1 cellular context compared by ENCODE assay signal in the genomic region with DNA sequence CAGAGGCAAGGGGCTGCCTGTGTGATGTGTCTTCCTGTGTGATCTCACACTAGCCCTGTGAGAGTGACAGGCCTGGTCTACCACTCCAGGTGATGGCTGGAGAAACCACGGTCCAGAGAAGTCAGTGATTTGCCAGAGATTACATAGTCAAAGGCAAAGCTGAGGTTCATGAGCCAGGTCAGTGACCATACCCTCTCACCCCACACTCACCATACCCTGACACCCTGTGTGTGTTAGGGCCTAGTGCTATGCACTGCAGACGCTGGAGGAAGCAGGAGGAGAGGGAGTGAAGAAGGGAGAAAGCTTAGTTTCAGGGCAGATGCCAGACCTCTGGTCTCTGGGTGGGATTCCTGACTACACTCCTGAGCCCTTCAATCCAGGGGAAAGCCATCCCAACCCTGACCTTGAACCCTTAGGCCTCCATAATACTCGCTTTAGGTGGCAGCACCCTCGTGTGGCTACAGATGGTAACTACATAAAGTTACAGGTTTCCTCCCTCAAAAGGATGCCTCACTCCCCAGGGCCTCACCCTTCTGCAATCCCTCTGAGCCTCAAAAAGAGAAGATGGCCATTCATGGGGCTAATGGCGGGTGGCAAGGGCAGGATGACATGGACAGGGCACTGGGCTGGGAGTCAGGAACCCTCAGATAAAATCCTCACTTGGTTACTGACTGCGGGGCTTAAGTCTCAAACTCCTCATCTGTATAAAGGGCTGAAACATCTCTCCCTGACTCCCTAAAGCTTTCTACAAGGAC.
TF ChIP-seq lines count a peak whose summit lies in the region.

No MANE protein-coding gene starts in this region.

TF ChIP-seq in K562, 482 proteins besides CTCF, POLR2A, EP300 and RAD21 (continued from another document and continues in another):
- TF ChIP-seq RBM34 (IDR thresholded peaks at IDR 0.05; ENCODE audit: borderline replicate concordance, insufficient read depth, low read length) (no peak), ZNF232 (CRISPR knock-in tag; IDR thresholded peaks at IDR 0.05) (peak; percentile 74; the same call in 1 of the 2 replicates), GTF2E2 (tag; IDR thresholded peaks at IDR 0.05) (no peak), ZNF280B (CRISPR knock-in tag; IDR thresholded peaks at IDR 0.05) (no peak), KDM4B (IDR thresholded peaks at IDR 0.05; ENCODE audit: borderline replicate concordance in 2 of 2, low read depth in 1 of 2) (no peak), TAL1 (IDR thresholded peaks at IDR 0.05) (no peak), RB1 (IDR thresholded peaks at IDR 0.05; ENCODE audit: low read depth) (peak; percentile 62; the same call in 1 of the 2 replicates), LCOR (CRISPR knock-in tag; IDR thresholded peaks at IDR 0.05) (no peak; the same call in 1 of the 2 replicates), SP2 (IDR thresholded peaks at IDR 0.05; ENCODE audit: extremely low read depth, low read depth, low read length, poor library complexity, severe bottlenecking) (peak; percentile 6), LARP7 (IDR thresholded peaks at IDR 0.05) (no peak), TFAM (CRISPR knock-in tag; conservative IDR thresholded peaks at IDR 0.05) (no peak), ZNF589 (CRISPR knock-in tag; IDR thresholded peaks at IDR 0.05; ENCODE audit: low read depth) (no peak), REST (CRISPR knock-in tag; IDR thresholded peaks at IDR 0.05; ENCODE audit: low read depth) (no peak; the same call in 1 of the 2 replicates), ZNF274 (IDR thresholded peaks at IDR 0.05; ENCODE audit: borderline replicate concordance, low read depth, low read length) (no peak), RUNX1 (IDR thresholded peaks at IDR 0.05; ENCODE audit: low read depth) (no peak), RBM39 (optimal IDR thresholded peaks at IDR 0.05; ENCODE audit: low read depth, low read length) (no peak), FOS (IDR thresholded peaks at IDR 0.05; ENCODE audit: extremely low read depth, insufficient read length) (no peak), DLX4 (CRISPR knock-in tag; IDR thresholded peaks at IDR 0.05) (no peak), ZNF707 (CRISPR knock-in tag; conservative IDR thresholded peaks at IDR 0.05) (no peak), ZNF263 (CRISPR knock-in tag; IDR thresholded peaks at IDR 0.05; ENCODE audit: borderline replicate concordance) (no peak), KHSRP (IDR thresholded peaks at IDR 0.05) (no peak), BHLHE40 (IDR thresholded peaks at IDR 0.05; ENCODE audit: low read length) (no peak), SMARCA5 (IDR thresholded peaks at IDR 0.05) (peak; percentile 66; the same call in 1 of the 2 replicates), EP400 (IDR thresholded peaks at IDR 0.05) (no peak), KLF13 (tag; IDR thresholded peaks at IDR 0.05; ENCODE audit: borderline replicate concordance, low read depth) (no peak), ETS2 (tag; IDR thresholded peaks at IDR 0.05; ENCODE audit: borderline replicate concordance, poor library complexity, severe bottlenecking) (no peak), DIDO1 (tag; IDR thresholded peaks at IDR 0.05; ENCODE audit: low read depth) (no peak), PRMT5 (CRISPR knock-in tag; IDR thresholded peaks at IDR 0.05) (no peak), SRSF3 (IDR thresholded peaks at IDR 0.05; ENCODE audit: insufficient read depth, low read length) (no peak), ZNF551 (CRISPR knock-in tag; IDR thresholded peaks at IDR 0.05) (no peak), ZNF212 (CRISPR knock-in tag; IDR thresholded peaks at IDR 0.05) (no peak), ARID1B (IDR thresholded peaks at IDR 0.05) (no peak), ELK3 (CRISPR knock-in tag; IDR thresholded peaks at IDR 0.05) (no peak), PML (IDR thresholded peaks at IDR 0.05; ENCODE audit: low read length) (no peak), GABPB1 (CRISPR knock-in tag; IDR thresholded peaks at IDR 0.05) (no peak), ZNF347 (CRISPR knock-in tag; IDR thresholded peaks at IDR 0.05; ENCODE audit: low read depth) (no peak), E2F3 (CRISPR knock-in tag; IDR thresholded peaks at IDR 0.05) (no peak), FOXK1 (CRISPR knock-in tag; IDR thresholded peaks at IDR 0.05; ENCODE audit: borderline replicate concordance) (peak; percentile 84; the same call in 1 of the 2 replicates), ZNF436 (CRISPR knock-in tag; IDR thresholded peaks at IDR 0.05) (no peak), GABPB2 (CRISPR knock-in tag; conservative IDR thresholded peaks at IDR 0.05) (0 out of 2 replicates have a peak, but pooled peaks have one; percentile 25), SMARCA4 (IDR thresholded peaks at IDR 0.05) (no peak), KDM1A (IDR thresholded peaks at IDR 0.05) (no peak), FOXK2 (conservative IDR thresholded peaks at IDR 0.05 in 1 of 2, IDR thresholded peaks at IDR 0.05 in 1 of 2; ENCODE audit: low read depth in 2 of 2) (no peak), ZNF23 (CRISPR knock-in tag; IDR thresholded peaks at IDR 0.05) (no peak), ZBTB17 (CRISPR knock-in tag; IDR thresholded peaks at IDR 0.05) (no peak)
- TF ChIP-seq, protein P1, sequence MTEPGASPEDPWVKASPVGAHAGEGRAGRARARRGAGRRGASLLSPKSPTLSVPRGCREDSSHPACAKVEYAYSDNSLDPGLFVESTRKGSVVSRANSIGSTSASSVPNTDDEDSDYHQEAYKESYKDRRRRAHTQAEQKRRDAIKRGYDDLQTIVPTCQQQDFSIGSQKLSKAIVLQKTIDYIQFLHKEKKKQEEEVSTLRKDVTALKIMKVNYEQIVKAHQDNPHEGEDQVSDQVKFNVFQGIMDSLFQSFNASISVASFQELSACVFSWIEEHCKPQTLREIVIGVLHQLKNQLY (CRISPR knock-in tag; conservative IDR thresholded peaks at IDR 0.05) = no peak
- TF ChIP-seq, protein P2, sequence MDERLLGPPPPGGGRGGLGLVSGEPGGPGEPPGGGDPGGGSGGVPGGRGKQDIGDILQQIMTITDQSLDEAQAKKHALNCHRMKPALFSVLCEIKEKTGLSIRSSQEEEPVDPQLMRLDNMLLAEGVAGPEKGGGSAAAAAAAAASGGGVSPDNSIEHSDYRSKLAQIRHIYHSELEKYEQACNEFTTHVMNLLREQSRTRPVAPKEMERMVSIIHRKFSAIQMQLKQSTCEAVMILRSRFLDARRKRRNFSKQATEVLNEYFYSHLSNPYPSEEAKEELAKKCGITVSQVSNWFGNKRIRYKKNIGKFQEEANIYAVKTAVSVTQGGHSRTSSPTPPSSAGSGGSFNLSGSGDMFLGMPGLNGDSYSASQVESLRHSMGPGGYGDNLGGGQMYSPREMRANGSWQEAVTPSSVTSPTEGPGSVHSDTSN (CRISPR knock-in tag; IDR thresholded peaks at IDR 0.05; ENCODE audit: low read depth) = no peak
- TF ChIP-seq, protein P2 (tag; conservative IDR thresholded peaks at IDR 0.05; ENCODE audit: low read depth) = no peak
- TF ChIP-seq, protein P3, sequence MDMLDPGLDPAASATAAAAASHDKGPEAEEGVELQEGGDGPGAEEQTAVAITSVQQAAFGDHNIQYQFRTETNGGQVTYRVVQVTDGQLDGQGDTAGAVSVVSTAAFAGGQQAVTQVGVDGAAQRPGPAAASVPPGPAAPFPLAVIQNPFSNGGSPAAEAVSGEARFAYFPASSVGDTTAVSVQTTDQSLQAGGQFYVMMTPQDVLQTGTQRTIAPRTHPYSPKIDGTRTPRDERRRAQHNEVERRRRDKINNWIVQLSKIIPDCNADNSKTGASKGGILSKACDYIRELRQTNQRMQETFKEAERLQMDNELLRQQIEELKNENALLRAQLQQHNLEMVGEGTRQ (CRISPR knock-in tag; IDR thresholded peaks at IDR 0.05) = no peak
- TF ChIP-seq, protein P4, sequence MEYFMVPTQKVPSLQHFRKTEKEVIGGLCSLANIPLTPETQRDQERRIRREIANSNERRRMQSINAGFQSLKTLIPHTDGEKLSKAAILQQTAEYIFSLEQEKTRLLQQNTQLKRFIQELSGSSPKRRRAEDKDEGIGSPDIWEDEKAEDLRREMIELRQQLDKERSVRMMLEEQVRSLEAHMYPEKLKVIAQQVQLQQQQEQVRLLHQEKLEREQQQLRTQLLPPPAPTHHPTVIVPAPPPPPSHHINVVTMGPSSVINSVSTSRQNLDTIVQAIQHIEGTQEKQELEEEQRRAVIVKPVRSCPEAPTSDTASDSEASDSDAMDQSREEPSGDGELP (CRISPR knock-in tag; IDR thresholded peaks at IDR 0.05; ENCODE audit: borderline replicate concordance) = 0 out of 2 replicates have a peak, but pooled peaks have one; percentile 42
- TF ChIP-seq, protein P5, sequence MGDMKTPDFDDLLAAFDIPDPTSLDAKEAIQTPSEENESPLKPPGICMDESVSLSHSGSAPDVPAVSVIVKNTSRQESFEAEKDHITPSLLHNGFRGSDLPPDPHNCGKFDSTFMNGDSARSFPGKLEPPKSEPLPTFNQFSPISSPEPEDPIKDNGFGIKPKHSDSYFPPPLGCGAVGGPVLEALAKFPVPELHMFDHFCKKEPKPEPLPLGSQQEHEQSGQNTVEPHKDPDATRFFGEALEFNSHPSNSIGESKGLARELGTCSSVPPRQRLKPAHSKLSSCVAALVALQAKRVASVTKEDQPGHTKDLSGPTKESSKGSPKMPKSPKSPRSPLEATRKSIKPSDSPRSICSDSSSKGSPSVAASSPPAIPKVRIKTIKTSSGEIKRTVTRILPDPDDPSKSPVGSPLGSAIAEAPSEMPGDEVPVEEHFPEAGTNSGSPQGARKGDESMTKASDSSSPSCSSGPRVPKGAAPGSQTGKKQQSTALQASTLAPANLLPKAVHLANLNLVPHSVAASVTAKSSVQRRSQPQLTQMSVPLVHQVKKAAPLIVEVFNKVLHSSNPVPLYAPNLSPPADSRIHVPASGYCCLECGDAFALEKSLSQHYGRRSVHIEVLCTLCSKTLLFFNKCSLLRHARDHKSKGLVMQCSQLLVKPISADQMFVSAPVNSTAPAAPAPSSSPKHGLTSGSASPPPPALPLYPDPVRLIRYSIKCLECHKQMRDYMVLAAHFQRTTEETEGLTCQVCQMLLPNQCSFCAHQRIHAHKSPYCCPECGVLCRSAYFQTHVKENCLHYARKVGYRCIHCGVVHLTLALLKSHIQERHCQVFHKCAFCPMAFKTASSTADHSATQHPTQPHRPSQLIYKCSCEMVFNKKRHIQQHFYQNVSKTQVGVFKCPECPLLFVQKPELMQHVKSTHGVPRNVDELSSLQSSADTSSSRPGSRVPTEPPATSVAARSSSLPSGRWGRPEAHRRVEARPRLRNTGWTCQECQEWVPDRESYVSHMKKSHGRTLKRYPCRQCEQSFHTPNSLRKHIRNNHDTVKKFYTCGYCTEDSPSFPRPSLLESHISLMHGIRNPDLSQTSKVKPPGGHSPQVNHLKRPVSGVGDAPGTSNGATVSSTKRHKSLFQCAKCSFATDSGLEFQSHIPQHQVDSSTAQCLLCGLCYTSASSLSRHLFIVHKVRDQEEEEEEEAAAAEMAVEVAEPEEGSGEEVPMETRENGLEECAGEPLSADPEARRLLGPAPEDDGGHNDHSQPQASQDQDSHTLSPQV (IDR thresholded peaks at IDR 0.05) = no peak
